In the genomic region with DNA sequence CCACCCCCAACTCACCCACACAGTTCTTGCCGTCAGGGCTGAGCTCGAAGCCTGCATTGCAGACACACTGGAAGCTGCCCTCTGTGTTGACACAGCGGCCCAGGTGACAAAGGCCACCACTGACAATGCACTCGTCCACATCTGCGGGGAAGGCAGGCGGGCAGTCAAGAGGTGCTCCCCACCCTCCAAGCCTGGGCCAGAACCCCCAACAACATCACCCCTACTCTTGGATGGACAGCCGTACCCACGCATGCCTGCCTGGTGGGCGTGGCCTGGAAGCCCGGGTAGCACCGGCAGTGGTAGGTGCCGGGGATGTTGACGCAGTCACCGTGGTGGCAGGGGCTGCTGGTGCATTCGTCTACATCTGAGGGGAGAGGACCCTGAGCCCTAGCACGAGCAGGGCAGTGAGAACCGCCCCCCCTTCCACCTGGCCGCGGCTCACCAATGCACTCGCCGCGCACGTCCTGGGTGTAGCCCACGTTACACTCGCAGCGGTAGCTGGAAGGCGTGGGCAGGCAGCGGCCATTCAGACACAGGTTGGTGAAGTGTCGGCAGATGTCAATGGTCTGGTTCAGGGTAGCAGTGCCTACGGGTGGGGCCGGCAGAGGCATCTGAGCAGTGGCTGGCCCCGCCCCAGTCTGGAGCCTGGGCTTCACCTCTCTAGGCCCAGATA, we compare ENCODE assay signal across 1 cellular context.
TF ChIP-seq lines count a peak whose summit lies in the region.

No MANE protein-coding gene starts in this region.

TF ChIP-seq in HepG2, 621 proteins besides CTCF, POLR2A, EP300 and RAD21 (continued from another document and continues in another):
- TF ChIP-seq, protein P1, sequence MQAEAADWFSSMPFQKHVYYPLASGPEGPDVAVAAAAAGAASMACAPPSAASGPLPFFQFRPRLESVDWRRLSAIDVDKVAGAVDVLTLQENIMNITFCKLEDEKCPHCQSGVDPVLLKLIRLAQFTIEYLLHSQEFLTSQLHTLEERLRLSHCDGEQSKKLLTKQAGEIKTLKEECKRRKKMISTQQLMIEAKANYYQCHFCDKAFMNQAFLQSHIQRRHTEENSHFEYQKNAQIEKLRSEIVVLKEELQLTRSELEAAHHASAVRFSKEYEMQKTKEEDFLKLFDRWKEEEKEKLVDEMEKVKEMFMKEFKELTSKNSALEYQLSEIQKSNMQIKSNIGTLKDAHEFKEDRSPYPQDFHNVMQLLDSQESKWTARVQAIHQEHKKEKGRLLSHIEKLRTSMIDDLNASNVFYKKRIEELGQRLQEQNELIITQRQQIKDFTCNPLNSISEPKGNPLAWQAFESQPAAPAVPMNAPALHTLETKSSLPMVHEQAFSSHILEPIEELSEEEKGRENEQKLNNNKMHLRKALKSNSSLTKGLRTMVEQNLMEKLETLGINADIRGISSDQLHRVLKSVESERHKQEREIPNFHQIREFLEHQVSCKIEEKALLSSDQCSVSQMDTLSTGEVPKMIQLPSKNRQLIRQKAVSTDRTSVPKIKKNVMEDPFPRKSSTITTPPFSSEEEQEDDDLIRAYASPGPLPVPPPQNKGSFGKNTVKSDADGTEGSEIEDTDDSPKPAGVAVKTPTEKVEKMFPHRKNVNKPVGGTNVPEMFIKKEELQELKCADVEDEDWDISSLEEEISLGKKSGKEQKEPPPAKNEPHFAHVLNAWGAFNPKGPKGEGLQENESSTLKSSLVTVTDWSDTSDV (CRISPR knock-in tag; IDR thresholded peaks at IDR 0.05) = no peak
- TF ChIP-seq SP1 (IDR thresholded peaks at IDR 0.05) = no peak
- 0 out of 2 replicates have a peak, but pooled peaks have one; percentile 30 for TF ChIP-seq SP1 (CRISPR knock-in tag; IDR thresholded peaks at IDR 0.05)
- TF ChIP-seq SP4 (CRISPR knock-in tag; IDR thresholded peaks at IDR 0.05) = no peak
- TF ChIP-seq ZNF30 (CRISPR knock-in tag; IDR thresholded peaks at IDR 0.05) = no peak
- TF ChIP-seq HNRNPUL1 (IDR thresholded peaks at IDR 0.05; ENCODE audit: low read depth, low read length) = no peak
- no peak for TF ChIP-seq PAX8 (CRISPR knock-in tag; IDR thresholded peaks at IDR 0.05; ENCODE audit: borderline replicate concordance)
- TF ChIP-seq, protein P2, sequence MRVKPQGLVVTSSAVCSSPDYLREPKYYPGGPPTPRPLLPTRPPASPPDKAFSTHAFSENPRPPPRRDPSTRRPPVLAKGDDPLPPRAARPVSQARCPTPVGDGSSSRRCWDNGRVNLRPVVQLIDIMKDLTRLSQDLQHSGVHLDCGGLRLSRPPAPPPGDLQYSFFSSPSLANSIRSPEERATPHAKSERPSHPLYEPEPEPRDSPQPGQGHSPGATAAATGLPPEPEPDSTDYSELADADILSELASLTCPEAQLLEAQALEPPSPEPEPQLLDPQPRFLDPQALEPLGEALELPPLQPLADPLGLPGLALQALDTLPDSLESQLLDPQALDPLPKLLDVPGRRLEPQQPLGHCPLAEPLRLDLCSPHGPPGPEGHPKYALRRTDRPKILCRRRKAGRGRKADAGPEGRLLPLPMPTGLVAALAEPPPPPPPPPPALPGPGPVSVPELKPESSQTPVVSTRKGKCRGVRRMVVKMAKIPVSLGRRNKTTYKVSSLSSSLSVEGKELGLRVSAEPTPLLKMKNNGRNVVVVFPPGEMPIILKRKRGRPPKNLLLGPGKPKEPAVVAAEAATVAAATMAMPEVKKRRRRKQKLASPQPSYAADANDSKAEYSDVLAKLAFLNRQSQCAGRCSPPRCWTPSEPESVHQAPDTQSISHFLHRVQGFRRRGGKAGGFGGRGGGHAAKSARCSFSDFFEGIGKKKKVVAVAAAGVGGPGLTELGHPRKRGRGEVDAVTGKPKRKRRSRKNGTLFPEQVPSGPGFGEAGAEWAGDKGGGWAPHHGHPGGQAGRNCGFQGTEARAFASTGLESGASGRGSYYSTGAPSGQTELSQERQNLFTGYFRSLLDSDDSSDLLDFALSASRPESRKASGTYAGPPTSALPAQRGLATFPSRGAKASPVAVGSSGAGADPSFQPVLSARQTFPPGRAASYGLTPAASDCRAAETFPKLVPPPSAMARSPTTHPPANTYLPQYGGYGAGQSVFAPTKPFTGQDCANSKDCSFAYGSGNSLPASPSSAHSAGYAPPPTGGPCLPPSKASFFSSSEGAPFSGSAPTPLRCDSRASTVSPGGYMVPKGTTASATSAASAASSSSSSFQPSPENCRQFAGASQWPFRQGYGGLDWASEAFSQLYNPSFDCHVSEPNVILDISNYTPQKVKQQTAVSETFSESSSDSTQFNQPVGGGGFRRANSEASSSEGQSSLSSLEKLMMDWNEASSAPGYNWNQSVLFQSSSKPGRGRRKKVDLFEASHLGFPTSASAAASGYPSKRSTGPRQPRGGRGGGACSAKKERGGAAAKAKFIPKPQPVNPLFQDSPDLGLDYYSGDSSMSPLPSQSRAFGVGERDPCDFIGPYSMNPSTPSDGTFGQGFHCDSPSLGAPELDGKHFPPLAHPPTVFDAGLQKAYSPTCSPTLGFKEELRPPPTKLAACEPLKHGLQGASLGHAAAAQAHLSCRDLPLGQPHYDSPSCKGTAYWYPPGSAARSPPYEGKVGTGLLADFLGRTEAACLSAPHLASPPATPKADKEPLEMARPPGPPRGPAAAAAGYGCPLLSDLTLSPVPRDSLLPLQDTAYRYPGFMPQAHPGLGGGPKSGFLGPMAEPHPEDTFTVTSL (CRISPR knock-in tag; IDR thresholded peaks at IDR 0.05; ENCODE audit: borderline replicate concordance) = no peak
- no peak for TF ChIP-seq FOXJ3 (CRISPR knock-in tag; IDR thresholded peaks at IDR 0.05; ENCODE audit: borderline replicate concordance)
- TF ChIP-seq, protein P3, sequence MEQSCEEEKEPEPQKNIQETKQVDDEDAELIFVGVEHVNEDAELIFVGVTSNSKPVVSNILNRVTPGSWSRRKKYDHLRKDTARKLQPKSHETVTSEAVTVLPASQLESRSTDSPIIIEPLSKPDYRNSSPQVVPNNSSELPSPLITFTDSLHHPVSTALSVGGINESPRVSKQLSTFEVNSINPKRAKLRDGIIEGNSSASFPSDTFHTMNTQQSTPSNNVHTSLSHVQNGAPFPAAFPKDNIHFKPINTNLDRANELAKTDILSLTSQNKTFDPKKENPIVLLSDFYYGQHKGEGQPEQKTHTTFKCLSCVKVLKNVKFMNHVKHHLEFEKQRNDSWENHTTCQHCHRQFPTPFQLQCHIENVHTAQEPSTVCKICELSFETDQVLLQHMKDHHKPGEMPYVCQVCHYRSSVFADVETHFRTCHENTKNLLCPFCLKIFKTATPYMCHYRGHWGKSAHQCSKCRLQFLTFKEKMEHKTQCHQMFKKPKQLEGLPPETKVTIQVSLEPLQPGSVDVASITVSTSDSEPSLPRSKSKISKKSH (CRISPR knock-in tag; IDR thresholded peaks at IDR 0.05; ENCODE audit: borderline replicate concordance) = 0 out of 2 replicates have a peak, but pooled peaks have one; percentile 35
- TF ChIP-seq, protein P4, sequence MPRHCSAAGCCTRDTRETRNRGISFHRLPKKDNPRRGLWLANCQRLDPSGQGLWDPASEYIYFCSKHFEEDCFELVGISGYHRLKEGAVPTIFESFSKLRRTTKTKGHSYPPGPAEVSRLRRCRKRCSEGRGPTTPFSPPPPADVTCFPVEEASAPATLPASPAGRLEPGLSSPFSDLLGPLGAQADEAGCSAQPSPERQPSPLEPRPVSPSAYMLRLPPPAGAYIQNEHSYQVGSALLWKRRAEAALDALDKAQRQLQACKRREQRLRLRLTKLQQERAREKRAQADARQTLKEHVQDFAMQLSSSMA (CRISPR knock-in tag; IDR thresholded peaks at IDR 0.05) = no peak
- no peak for TF ChIP-seq IRF2 (CRISPR knock-in tag; IDR thresholded peaks at IDR 0.05)
- TF ChIP-seq SNAI1 (CRISPR knock-in tag; IDR thresholded peaks at IDR 0.05; ENCODE audit: borderline replicate concordance) = no peak
- TF ChIP-seq ZNF768 (CRISPR knock-in tag; IDR thresholded peaks at IDR 0.05) = peak; percentile 23; the same call in 1 of the 2 replicates
- no peak for TF ChIP-seq NFATC3 (CRISPR knock-in tag; IDR thresholded peaks at IDR 0.05)
- no peak for TF ChIP-seq ZNF713 (CRISPR knock-in tag; IDR thresholded peaks at IDR 0.05)
- no peak for TF ChIP-seq ZNF274 (CRISPR knock-in tag; IDR thresholded peaks at IDR 0.05)
- TF ChIP-seq ELF4 (CRISPR knock-in tag; IDR thresholded peaks at IDR 0.05; ENCODE audit: borderline replicate concordance) = no peak
- 0 out of 2 replicates have a peak, but pooled peaks have one; percentile 34 for TF ChIP-seq MYC (CRISPR knock-in tag; IDR thresholded peaks at IDR 0.05; ENCODE audit: borderline replicate concordance)
- TF ChIP-seq FOSL2 (CRISPR knock-in tag; IDR thresholded peaks at IDR 0.05) = no peak
- no peak for TF ChIP-seq ZNF720 (CRISPR knock-in tag; IDR thresholded peaks at IDR 0.05)
- TF ChIP-seq, protein P5, sequence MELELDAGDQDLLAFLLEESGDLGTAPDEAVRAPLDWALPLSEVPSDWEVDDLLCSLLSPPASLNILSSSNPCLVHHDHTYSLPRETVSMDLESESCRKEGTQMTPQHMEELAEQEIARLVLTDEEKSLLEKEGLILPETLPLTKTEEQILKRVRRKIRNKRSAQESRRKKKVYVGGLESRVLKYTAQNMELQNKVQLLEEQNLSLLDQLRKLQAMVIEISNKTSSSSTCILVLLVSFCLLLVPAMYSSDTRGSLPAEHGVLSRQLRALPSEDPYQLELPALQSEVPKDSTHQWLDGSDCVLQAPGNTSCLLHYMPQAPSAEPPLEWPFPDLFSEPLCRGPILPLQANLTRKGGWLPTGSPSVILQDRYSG (CRISPR knock-in tag; IDR thresholded peaks at IDR 0.05) = no peak
- TF ChIP-seq BHLHE40 (IDR thresholded peaks at IDR 0.05; ENCODE audit: low read length) = no peak
- TF ChIP-seq RBM39 (IDR thresholded peaks at IDR 0.05; ENCODE audit: low read depth, low read length, poor library complexity, severe bottlenecking) = peak; percentile 23
- peak; percentile 41; the same call in 1 of the 2 replicates for TF ChIP-seq ZMYM3 (CRISPR knock-in tag; IDR thresholded peaks at IDR 0.05)
- TF ChIP-seq, protein P6, sequence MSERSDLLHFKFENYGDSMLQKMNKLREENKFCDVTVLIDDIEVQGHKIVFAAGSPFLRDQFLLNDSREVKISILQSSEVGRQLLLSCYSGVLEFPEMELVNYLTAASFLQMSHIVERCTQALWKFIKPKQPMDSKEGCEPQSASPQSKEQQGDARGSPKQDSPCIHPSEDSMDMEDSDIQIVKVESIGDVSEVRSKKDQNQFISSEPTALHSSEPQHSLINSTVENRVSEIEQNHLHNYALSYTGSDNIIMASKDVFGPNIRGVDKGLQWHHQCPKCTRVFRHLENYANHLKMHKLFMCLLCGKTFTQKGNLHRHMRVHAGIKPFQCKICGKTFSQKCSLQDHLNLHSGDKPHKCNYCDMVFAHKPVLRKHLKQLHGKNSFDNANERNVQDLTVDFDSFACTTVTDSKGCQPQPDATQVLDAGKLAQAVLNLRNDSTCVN (CRISPR knock-in tag; IDR thresholded peaks at IDR 0.05; ENCODE audit: borderline replicate concordance) = no peak
- no peak for TF ChIP-seq ZNF547 (CRISPR knock-in tag; IDR thresholded peaks at IDR 0.05)
- TF ChIP-seq ZNF570 (CRISPR knock-in tag; IDR thresholded peaks at IDR 0.05; ENCODE audit: borderline replicate concordance) = no peak
- no peak for TF ChIP-seq ZNF569 (CRISPR knock-in tag; IDR thresholded peaks at IDR 0.05; ENCODE audit: borderline replicate concordance)
- TF ChIP-seq, protein P7, sequence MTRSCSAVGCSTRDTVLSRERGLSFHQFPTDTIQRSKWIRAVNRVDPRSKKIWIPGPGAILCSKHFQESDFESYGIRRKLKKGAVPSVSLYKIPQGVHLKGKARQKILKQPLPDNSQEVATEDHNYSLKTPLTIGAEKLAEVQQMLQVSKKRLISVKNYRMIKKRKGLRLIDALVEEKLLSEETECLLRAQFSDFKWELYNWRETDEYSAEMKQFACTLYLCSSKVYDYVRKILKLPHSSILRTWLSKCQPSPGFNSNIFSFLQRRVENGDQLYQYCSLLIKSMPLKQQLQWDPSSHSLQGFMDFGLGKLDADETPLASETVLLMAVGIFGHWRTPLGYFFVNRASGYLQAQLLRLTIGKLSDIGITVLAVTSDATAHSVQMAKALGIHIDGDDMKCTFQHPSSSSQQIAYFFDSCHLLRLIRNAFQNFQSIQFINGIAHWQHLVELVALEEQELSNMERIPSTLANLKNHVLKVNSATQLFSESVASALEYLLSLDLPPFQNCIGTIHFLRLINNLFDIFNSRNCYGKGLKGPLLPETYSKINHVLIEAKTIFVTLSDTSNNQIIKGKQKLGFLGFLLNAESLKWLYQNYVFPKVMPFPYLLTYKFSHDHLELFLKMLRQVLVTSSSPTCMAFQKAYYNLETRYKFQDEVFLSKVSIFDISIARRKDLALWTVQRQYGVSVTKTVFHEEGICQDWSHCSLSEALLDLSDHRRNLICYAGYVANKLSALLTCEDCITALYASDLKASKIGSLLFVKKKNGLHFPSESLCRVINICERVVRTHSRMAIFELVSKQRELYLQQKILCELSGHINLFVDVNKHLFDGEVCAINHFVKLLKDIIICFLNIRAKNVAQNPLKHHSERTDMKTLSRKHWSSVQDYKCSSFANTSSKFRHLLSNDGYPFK (CRISPR knock-in tag; IDR thresholded peaks at IDR 0.05; ENCODE audit: borderline replicate concordance) = no peak
- TF ChIP-seq, protein P8, sequence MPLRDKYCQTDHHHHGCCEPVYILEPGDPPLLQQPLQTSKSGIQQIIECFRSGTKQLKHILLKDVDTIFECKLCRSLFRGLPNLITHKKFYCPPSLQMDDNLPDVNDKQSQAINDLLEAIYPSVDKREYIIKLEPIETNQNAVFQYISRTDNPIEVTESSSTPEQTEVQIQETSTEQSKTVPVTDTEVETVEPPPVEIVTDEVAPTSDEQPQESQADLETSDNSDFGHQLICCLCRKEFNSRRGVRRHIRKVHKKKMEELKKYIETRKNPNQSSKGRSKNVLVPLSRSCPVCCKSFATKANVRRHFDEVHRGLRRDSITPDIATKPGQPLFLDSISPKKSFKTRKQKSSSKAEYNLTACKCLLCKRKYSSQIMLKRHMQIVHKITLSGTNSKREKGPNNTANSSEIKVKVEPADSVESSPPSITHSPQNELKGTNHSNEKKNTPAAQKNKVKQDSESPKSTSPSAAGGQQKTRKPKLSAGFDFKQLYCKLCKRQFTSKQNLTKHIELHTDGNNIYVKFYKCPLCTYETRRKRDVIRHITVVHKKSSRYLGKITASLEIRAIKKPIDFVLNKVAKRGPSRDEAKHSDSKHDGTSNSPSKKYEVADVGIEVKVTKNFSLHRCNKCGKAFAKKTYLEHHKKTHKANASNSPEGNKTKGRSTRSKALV (CRISPR knock-in tag; IDR thresholded peaks at IDR 0.05) = no peak
- no peak for TF ChIP-seq ZSCAN30 (CRISPR knock-in tag; IDR thresholded peaks at IDR 0.05)
- TF ChIP-seq, protein P9, sequence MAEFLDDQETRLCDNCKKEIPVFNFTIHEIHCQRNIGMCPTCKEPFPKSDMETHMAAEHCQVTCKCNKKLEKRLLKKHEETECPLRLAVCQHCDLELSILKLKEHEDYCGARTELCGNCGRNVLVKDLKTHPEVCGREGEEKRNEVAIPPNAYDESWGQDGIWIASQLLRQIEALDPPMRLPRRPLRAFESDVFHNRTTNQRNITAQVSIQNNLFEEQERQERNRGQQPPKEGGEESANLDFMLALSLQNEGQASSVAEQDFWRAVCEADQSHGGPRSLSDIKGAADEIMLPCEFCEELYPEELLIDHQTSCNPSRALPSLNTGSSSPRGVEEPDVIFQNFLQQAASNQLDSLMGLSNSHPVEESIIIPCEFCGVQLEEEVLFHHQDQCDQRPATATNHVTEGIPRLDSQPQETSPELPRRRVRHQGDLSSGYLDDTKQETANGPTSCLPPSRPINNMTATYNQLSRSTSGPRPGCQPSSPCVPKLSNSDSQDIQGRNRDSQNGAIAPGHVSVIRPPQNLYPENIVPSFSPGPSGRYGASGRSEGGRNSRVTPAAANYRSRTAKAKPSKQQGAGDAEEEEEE (CRISPR knock-in tag; IDR thresholded peaks at IDR 0.05; ENCODE audit: borderline replicate concordance) = no peak
- TF ChIP-seq, protein P10, sequence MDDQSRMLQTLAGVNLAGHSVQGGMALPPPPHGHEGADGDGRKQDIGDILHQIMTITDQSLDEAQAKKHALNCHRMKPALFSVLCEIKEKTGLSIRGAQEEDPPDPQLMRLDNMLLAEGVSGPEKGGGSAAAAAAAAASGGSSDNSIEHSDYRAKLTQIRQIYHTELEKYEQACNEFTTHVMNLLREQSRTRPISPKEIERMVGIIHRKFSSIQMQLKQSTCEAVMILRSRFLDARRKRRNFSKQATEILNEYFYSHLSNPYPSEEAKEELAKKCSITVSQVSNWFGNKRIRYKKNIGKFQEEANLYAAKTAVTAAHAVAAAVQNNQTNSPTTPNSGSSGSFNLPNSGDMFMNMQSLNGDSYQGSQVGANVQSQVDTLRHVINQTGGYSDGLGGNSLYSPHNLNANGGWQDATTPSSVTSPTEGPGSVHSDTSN (CRISPR knock-in tag; IDR thresholded peaks at IDR 0.05; ENCODE audit: borderline replicate concordance) = no peak
